In the genomic region with DNA sequence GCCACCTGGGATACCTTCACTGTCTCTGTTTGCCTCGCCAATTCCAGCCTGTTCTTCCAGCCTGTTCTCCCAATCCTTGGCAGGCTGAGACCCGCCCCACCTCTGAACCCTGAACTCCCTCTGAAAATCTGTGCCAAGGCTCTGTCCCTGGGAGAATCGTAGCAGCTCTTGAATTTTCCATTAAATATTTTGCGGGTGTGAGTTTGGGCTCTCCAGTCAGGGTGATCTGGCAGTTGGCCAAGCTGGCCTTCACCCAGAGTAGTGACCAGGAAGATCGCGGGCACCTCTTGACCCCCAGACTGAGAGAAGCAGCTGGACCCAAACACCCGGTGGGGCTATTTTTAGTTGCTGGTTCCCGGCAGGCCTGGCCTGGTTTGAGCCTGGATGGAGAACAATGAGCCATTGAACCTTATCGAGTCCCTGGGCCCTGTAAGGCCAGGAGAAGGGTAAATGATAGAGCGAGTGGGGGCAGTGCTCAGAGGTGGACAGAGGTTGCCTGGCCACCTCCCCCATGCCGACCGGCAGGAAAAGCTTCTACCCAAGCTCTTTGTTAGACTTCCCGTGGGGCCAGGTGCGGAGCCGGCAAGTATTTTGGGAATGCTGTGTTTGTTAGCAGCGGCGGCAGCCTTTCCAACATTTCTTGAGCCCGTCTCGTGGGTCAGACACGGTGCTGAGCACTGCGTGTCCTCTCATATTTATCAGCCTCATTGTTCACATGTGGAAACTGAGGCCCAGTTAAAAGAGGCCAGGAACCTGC, we compare ENCODE assay signal across 1 cellular context.
TF ChIP-seq lines count a peak whose summit lies in the region.

No MANE protein-coding gene starts in this region.

TF ChIP-seq in HepG2, 621 proteins besides CTCF, POLR2A, EP300 and RAD21 (continued from another document and continues in another):
- TF ChIP-seq, protein P1, sequence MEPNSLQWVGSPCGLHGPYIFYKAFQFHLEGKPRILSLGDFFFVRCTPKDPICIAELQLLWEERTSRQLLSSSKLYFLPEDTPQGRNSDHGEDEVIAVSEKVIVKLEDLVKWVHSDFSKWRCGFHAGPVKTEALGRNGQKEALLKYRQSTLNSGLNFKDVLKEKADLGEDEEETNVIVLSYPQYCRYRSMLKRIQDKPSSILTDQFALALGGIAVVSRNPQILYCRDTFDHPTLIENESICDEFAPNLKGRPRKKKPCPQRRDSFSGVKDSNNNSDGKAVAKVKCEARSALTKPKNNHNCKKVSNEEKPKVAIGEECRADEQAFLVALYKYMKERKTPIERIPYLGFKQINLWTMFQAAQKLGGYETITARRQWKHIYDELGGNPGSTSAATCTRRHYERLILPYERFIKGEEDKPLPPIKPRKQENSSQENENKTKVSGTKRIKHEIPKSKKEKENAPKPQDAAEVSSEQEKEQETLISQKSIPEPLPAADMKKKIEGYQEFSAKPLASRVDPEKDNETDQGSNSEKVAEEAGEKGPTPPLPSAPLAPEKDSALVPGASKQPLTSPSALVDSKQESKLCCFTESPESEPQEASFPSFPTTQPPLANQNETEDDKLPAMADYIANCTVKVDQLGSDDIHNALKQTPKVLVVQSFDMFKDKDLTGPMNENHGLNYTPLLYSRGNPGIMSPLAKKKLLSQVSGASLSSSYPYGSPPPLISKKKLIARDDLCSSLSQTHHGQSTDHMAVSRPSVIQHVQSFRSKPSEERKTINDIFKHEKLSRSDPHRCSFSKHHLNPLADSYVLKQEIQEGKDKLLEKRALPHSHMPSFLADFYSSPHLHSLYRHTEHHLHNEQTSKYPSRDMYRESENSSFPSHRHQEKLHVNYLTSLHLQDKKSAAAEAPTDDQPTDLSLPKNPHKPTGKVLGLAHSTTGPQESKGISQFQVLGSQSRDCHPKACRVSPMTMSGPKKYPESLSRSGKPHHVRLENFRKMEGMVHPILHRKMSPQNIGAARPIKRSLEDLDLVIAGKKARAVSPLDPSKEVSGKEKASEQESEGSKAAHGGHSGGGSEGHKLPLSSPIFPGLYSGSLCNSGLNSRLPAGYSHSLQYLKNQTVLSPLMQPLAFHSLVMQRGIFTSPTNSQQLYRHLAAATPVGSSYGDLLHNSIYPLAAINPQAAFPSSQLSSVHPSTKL (CRISPR knock-in tag; IDR thresholded peaks at IDR 0.05), result peak; percentile 91
- TF ChIP-seq ZNF383 (CRISPR knock-in tag; IDR thresholded peaks at IDR 0.05; ENCODE audit: borderline replicate concordance) (no peak), RFXANK (CRISPR knock-in tag; IDR thresholded peaks at IDR 0.05) (no peak), SOX5 (CRISPR knock-in tag; IDR thresholded peaks at IDR 0.05; ENCODE audit: borderline replicate concordance) (peak; percentile 95), ZNF556 (CRISPR knock-in tag; IDR thresholded peaks at IDR 0.05; ENCODE audit: borderline replicate concordance) (peak; percentile 79; the same call in 1 of the 2 replicates), FOXA3 (CRISPR knock-in tag; IDR thresholded peaks at IDR 0.05) (peak; percentile 70; the same call in 1 of the 2 replicates), HOXA5 (CRISPR knock-in tag; IDR thresholded peaks at IDR 0.05) (peak; percentile 73; the same call in 1 of the 2 replicates), SPEN (CRISPR knock-in tag; IDR thresholded peaks at IDR 0.05; ENCODE audit: low read depth) (peak; percentile 71), SKI (IDR thresholded peaks at IDR 0.05; ENCODE audit: partially characterized antibody) (peak; percentile 77), SMYD3 (CRISPR knock-in tag; IDR thresholded peaks at IDR 0.05) (peak; percentile 51; the same call in 1 of the 2 replicates), NFIC (IDR thresholded peaks at IDR 0.05; ENCODE audit: low read length) (peak; percentile 83), TBX2 (CRISPR knock-in tag; IDR thresholded peaks at IDR 0.05; ENCODE audit: borderline replicate concordance) (peak; percentile 93), EED (CRISPR knock-in tag; IDR thresholded peaks at IDR 0.05) (0 out of 2 replicates have a peak, but pooled peaks have one; percentile 31), SOX13 (IDR thresholded peaks at IDR 0.05) (peak; percentile 58), SOX13 (CRISPR knock-in tag; conservative IDR thresholded peaks at IDR 0.05 in 1 of 2, IDR thresholded peaks at IDR 0.05 in 1 of 2) (peak in 1 of 2 experiments; percentile 96; a peak in 2 of 4 replicates), ZNF296 (CRISPR knock-in tag; conservative IDR thresholded peaks at IDR 0.05) (peak; percentile 97), RXRA (CRISPR knock-in tag; IDR thresholded peaks at IDR 0.05) (peak; percentile 96), FOXP1 (IDR thresholded peaks at IDR 0.05) (no peak), FOXP1 (CRISPR knock-in tag; IDR thresholded peaks at IDR 0.05) (no peak), AKAP8 (CRISPR knock-in tag; IDR thresholded peaks at IDR 0.05) (peak; percentile 64; the same call in 1 of the 2 replicates), SATB2 (CRISPR knock-in tag; IDR thresholded peaks at IDR 0.05) (no peak)
- TF ChIP-seq, protein P2, sequence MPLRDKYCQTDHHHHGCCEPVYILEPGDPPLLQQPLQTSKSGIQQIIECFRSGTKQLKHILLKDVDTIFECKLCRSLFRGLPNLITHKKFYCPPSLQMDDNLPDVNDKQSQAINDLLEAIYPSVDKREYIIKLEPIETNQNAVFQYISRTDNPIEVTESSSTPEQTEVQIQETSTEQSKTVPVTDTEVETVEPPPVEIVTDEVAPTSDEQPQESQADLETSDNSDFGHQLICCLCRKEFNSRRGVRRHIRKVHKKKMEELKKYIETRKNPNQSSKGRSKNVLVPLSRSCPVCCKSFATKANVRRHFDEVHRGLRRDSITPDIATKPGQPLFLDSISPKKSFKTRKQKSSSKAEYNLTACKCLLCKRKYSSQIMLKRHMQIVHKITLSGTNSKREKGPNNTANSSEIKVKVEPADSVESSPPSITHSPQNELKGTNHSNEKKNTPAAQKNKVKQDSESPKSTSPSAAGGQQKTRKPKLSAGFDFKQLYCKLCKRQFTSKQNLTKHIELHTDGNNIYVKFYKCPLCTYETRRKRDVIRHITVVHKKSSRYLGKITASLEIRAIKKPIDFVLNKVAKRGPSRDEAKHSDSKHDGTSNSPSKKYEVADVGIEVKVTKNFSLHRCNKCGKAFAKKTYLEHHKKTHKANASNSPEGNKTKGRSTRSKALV (CRISPR knock-in tag; IDR thresholded peaks at IDR 0.05), result peak; percentile 52; the same call in 1 of the 2 replicates
- TF ChIP-seq, protein P3, sequence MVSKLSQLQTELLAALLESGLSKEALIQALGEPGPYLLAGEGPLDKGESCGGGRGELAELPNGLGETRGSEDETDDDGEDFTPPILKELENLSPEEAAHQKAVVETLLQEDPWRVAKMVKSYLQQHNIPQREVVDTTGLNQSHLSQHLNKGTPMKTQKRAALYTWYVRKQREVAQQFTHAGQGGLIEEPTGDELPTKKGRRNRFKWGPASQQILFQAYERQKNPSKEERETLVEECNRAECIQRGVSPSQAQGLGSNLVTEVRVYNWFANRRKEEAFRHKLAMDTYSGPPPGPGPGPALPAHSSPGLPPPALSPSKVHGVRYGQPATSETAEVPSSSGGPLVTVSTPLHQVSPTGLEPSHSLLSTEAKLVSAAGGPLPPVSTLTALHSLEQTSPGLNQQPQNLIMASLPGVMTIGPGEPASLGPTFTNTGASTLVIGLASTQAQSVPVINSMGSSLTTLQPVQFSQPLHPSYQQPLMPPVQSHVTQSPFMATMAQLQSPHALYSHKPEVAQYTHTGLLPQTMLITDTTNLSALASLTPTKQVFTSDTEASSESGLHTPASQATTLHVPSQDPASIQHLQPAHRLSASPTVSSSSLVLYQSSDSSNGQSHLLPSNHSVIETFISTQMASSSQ (IDR thresholded peaks at IDR 0.05; ENCODE audit: low read depth), result 0 out of 2 replicates have a peak, but pooled peaks have one; percentile 23
- TF ChIP-seq, protein P3 (CRISPR knock-in tag; IDR thresholded peaks at IDR 0.05; ENCODE audit: borderline replicate concordance), result peak; percentile 87; the same call in 1 of the 2 replicates
- TF ChIP-seq, protein P4, sequence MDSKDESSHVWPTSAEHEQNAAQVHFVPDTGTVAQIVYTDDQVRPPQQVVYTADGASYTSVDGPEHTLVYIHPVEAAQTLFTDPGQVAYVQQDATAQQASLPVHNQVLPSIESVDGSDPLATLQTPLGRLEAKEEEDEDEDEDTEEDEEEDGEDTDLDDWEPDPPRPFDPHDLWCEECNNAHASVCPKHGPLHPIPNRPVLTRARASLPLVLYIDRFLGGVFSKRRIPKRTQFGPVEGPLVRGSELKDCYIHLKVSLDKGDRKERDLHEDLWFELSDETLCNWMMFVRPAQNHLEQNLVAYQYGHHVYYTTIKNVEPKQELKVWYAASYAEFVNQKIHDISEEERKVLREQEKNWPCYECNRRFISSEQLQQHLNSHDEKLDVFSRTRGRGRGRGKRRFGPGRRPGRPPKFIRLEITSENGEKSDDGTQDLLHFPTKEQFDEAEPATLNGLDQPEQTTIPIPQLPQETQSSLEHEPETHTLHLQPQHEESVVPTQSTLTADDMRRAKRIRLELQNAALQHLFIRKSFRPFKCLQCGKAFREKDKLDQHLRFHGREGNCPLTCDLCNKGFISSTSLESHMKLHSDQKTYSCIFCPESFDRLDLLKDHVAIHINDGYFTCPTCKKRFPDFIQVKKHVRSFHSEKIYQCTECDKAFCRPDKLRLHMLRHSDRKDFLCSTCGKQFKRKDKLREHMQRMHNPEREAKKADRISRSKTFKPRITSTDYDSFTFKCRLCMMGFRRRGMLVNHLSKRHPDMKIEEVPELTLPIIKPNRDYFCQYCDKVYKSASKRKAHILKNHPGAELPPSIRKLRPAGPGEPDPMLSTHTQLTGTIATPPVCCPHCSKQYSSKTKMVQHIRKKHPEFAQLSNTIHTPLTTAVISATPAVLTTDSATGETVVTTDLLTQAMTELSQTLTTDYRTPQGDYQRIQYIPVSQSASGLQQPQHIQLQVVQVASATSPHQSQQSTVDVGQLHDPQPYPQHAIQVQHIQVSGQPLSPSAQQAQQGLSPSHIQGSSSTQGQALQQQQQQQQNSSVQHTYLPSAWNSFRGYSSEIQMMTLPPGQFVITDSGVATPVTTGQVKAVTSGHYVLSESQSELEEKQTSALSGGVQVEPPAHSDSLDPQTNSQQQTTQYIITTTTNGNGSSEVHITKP (CRISPR knock-in tag; IDR thresholded peaks at IDR 0.05; ENCODE audit: low read depth), result 0 out of 2 replicates have a peak, but pooled peaks have one; percentile 51
- TF ChIP-seq, protein P5, sequence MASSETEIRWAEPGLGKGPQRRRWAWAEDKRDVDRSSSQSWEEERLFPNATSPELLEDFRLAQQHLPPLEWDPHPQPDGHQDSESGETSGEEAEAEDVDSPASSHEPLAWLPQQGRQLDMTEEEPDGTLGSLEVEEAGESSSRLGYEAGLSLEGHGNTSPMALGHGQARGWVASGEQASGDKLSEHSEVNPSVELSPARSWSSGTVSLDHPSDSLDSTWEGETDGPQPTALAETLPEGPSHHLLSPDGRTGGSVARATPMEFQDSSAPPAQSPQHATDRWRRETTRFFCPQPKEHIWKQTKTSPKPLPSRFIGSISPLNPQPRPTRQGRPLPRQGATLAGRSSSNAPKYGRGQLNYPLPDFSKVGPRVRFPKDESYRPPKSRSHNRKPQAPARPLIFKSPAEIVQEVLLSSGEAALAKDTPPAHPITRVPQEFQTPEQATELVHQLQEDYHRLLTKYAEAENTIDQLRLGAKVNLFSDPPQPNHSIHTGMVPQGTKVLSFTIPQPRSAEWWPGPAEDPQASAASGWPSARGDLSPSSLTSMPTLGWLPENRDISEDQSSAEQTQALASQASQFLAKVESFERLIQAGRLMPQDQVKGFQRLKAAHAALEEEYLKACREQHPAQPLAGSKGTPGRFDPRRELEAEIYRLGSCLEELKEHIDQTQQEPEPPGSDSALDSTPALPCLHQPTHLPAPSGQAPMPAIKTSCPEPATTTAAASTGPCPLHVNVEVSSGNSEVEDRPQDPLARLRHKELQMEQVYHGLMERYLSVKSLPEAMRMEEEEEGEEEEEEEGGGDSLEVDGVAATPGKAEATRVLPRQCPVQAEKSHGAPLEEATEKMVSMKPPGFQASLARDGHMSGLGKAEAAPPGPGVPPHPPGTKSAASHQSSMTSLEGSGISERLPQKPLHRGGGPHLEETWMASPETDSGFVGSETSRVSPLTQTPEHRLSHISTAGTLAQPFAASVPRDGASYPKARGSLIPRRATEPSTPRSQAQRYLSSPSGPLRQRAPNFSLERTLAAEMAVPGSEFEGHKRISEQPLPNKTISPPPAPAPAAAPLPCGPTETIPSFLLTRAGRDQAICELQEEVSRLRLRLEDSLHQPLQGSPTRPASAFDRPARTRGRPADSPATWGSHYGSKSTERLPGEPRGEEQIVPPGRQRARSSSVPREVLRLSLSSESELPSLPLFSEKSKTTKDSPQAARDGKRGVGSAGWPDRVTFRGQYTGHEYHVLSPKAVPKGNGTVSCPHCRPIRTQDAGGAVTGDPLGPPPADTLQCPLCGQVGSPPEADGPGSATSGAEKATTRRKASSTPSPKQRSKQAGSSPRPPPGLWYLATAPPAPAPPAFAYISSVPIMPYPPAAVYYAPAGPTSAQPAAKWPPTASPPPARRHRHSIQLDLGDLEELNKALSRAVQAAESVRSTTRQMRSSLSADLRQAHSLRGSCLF (CRISPR knock-in tag; IDR thresholded peaks at IDR 0.05; ENCODE audit: borderline replicate concordance), result no peak
- TF ChIP-seq, protein P6, sequence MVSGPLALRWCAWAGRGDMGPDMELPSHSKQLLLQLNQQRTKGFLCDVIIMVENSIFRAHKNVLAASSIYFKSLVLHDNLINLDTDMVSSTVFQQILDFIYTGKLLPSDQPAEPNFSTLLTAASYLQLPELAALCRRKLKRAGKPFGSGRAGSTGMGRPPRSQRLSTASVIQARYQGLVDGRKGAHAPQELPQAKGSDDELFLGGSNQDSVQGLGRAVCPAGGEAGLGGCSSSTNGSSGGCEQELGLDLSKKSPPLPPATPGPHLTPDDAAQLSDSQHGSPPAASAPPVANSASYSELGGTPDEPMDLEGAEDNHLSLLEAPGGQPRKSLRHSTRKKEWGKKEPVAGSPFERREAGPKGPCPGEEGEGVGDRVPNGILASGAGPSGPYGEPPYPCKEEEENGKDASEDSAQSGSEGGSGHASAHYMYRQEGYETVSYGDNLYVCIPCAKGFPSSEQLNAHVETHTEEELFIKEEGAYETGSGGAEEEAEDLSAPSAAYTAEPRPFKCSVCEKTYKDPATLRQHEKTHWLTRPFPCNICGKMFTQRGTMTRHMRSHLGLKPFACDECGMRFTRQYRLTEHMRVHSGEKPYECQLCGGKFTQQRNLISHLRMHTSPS (CRISPR knock-in tag; IDR thresholded peaks at IDR 0.05; ENCODE audit: low read depth), result peak; percentile 76
- TF ChIP-seq, protein P7, sequence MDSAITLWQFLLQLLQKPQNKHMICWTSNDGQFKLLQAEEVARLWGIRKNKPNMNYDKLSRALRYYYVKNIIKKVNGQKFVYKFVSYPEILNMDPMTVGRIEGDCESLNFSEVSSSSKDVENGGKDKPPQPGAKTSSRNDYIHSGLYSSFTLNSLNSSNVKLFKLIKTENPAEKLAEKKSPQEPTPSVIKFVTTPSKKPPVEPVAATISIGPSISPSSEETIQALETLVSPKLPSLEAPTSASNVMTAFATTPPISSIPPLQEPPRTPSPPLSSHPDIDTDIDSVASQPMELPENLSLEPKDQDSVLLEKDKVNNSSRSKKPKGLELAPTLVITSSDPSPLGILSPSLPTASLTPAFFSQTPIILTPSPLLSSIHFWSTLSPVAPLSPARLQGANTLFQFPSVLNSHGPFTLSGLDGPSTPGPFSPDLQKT (CRISPR knock-in tag; IDR thresholded peaks at IDR 0.05; ENCODE audit: borderline replicate concordance), result no peak
